26 cellular contexts compared by ENCODE assay signal in the genomic region with DNA sequence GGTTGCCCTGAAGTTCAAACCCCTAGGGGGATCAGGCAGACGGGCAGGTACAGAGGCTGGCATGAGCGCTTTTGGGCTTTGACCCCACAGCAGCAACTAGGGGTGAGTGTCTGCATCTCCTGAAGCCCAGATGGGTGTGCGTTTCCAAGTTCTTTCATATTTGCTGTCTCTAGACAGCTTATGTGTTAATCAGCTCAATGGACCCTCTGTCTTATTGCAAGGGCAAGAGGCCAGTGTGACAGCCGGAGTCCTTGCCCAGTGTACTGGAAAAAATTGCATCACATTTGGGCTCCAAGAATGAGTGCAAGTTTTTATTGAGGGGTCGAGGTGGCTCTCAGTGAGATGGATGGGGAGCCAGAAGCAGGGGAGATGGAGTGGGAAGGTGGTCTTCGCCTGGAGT.
"Had no signal": no experiment of that assay in that cellular context is flagged by ENCODE, and none has a peak within 500 bp of the region (broad histone marks: within the 10 kb centered on the region; RNA-seq: fewer than 3 reads in every experiment).

No MANE protein-coding gene starts in this region.

- H3K36me3 ChIP-seq: adrenal gland, colonic mucosa, gastroesophageal sphincter, left lung, neutrophil had no signal

- H3K9me3 ChIP-seq: adrenal gland, colonic mucosa, gastroesophageal sphincter, left lung, neutrophil, testis had no signal

- H3K27me3 Mint-ChIP-seq: activated naive CD8-positive, alpha-beta T cell; central memory CD8-positive, alpha-beta T cell; type B pancreatic cell had no signal

- H3K4me1 ChIP-seq: adrenal gland, colonic mucosa, parathyroid adenoma, testis had no signal

- H3K4me3 Mint-ChIP-seq: activated naive CD8-positive, alpha-beta T cell; activated T-cell treated with anti-CD3 and anti-CD28 coated beads, Interleukin-2, amount 50 U/mL, for 4 hours; central memory CD8-positive, alpha-beta T cell; natural killer cell; T-helper 1 cell treated with Interleukin-12 subunit alpha and Interleukin-12 subunit beta and Interleukin-4 antibody, amounts not matched to agents 30 μg/mL and 1 μg/mL, for 36 hours; type B pancreatic cell had no signal

- H3K27ac Mint-ChIP-seq: activated naive CD8-positive, alpha-beta T cell; activated T-helper 2 cell treated with anti-CD3 and anti-CD28 coated beads, Interferon-gamma antibody, Interleukin-2, Interleukin-4, amounts not matched to agents 10 μg/mL and 5 μg/mL and 100 μg/mL, durations not matched to agents 14 hours and 24 hours and 36 hours; natural killer cell; T-helper 1 cell treated with Interleukin-12 subunit alpha and Interleukin-12 subunit beta and Interleukin-4 antibody, amounts not matched to agents 30 μg/mL and 1 μg/mL, for 36 hours; type B pancreatic cell had no signal

- H3K4me1 Mint-ChIP-seq: central memory CD8-positive, alpha-beta T cell; natural killer cell had no signal

- H3K36me3 Mint-ChIP-seq: activated naive CD8-positive, alpha-beta T cell; natural killer cell; type B pancreatic cell had no signal

- ATAC-seq: activated T-cell treated with anti-CD3 and anti-CD28 coated beads, Interleukin-2, amount 50 U/mL, for 4 hours; gastroesophageal sphincter; natural killer cell had no signal

- DNase-seq: activated CD4-positive, alpha-beta T cell treated with anti-CD3 and anti-CD28 coated beads for 4 hours; activated CD4-positive, alpha-beta T cell treated with anti-CD3 and anti-CD28 coated beads, Interleukin-2, amount 50 U/mL, for 48 hours; activated CD4-positive, CD25-positive, alpha-beta regulatory T cell; activated CD8-positive, alpha-beta memory T cell treated with anti-CD3 and anti-CD28 coated beads, Interleukin-2, amount 50 U/mL, for 48 hours; activated naive CD4-positive, alpha-beta T cell; activated T-cell treated with anti-CD3 and anti-CD28 coated beads, Interleukin-2, amount 50 U/mL, for 4 hours; adrenal gland; colonic mucosa; kidney; mammary epithelial cell; midbrain; natural killer cell; stimulated activated CD4-positive, alpha-beta T cell treated with anti-CD3 and anti-CD28 coated beads, Interleukin-4, amount 100 ng/mL, for 1 hour; stimulated activated naive CD4-positive, alpha-beta T cell; T1000; testis had no signal

- H3K4me3 ChIP-seq: adrenal gland, colonic mucosa, gastroesophageal sphincter, left lung, testis had no signal

- H3K27me3 ChIP-seq: adrenal gland, colonic mucosa, gastroesophageal sphincter, left lung, neutrophil, testis had no signal

- H3K9me3 Mint-ChIP-seq: type B pancreatic cell had no signal

- FAIRE-seq: astrocyte had no signal

- H3K27ac ChIP-seq: adrenal gland, colonic mucosa, gastroesophageal sphincter, left lung, neutrophil, parathyroid adenoma, testis had no signal
